In the genomic region with DNA sequence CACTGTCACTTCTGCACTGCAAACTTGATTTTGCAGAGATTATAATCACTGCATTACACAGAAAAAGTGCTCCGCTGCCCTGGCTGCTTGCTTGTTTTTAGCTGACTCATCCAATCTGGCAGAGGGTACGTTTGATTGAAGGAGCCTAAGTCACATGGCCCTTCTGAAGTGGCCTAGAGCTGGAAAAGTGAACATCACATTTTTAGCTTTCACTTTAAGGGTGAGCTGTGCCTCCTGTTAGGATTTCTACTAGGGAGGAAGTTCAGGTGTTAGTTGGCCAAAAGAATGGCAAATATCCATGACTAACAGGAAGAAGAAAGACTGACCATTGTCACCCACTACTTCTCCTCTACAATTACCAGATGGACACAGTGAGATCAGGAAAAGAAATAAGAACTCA, we compare ENCODE assay signal across 7 cellular contexts.
DNase-seq lines count a peak whose midpoint lies in the region; ATAC-seq, FAIRE-seq and TF ChIP-seq lines count a peak whose summit lies in the region.

No MANE protein-coding gene starts in this region.

- DNase-seq in SJCRH30 (peak; percentile 78 to 82), keratinocyte (ENCODE audit: low read depth, low spot score) (no peak), kidney (no peak)

- H3K9me1 ChIP-seq in keratinocyte (ENCODE audit: control insufficient read depth, extremely low read depth, insufficient read depth, low read length) = no peaks in the 10 kb centered on the region

- H3K4me1 ChIP-seq in SJCRH30 (peaks cover 14% of the 10 kb centered on the region), keratinocyte (ENCODE audit: control insufficient read depth, extremely low read depth, insufficient read depth, low read length) (peaks cover 4% of the 10 kb centered on the region), kidney (ENCODE audit: control insufficient read depth in 1 of 2, insufficient read depth in 1 of 2, low read depth in 1 of 2, low read length in 2 of 2) (peaks cover 0 to 6% of the 10 kb centered on the region in 2 donors)

- H3K9ac ChIP-seq in keratinocyte (ENCODE audit: control insufficient read depth, extremely low read depth, insufficient read depth, low read length) = no peak overlapping the region
- H3K9ac ChIP-seq in kidney (ENCODE audit: low read length in 2 of 2) = no peak overlapping the region

- ATAC-seq in GM19351 (IDR thresholded peaks at IDR 0.05; ENCODE audit: unreplicated experiment) (peak; percentile 77), HG03108 (IDR thresholded peaks at IDR 0.05; ENCODE audit: unreplicated experiment) (peak; percentile 60), HG03469 (IDR thresholded peaks at IDR 0.05; ENCODE audit: unreplicated experiment) (no peak), HG03025 (IDR thresholded peaks at IDR 0.05; ENCODE audit: low FRiP score, unreplicated experiment) (no peak)

- H3K36me3 ChIP-seq in SJCRH30 (no peaks in the 10 kb centered on the region), keratinocyte (ENCODE audit: control insufficient read depth in 2 of 2, extremely low read depth in 1 of 2, insufficient read depth in 2 of 2, low read length in 2 of 2) (no peaks in the 10 kb centered on the region), kidney (ENCODE audit: control insufficient read depth in 1 of 2, insufficient read depth in 2 of 2, low read length in 2 of 2) (no peaks in the 10 kb centered on the region)

- no peaks in the 10 kb centered on the region for H3K9me3 ChIP-seq in SJCRH30 (replicated peaks)
- no peaks in the 10 kb centered on the region for H3K9me3 ChIP-seq in keratinocyte (ENCODE audit: control insufficient read depth, low read depth, low read length)
- H3K9me3 ChIP-seq in kidney (ENCODE audit: control insufficient read depth in 1 of 2, low read length in 2 of 2) = no peaks in the 10 kb centered on the region

- H3K4me3 ChIP-seq in SJCRH30 (no peak overlapping the region), keratinocyte (ENCODE audit: control insufficient read depth in 2 of 3, extremely low read depth in 1 of 3, insufficient read depth in 2 of 3, low read depth in 1 of 3, low read length in 3 of 3) (no peak overlapping the region), kidney (ENCODE audit: low read length in 2 of 2) (peak overlapping the region in 1 of 2 donors; percentile 23)

- FAIRE-seq in keratinocyte (lab: Jason Lieb, UNC) (peak; percentile 39), kidney (lab: Jason Lieb, UNC) (no peak)

- H3K4me2 ChIP-seq in keratinocyte (ENCODE audit: control insufficient read depth, extremely low read depth, insufficient read depth, low read depth, low read length) = no peak overlapping the region

- H4K20me1 ChIP-seq in keratinocyte (ENCODE audit: control insufficient read depth, extremely low read depth, insufficient read depth, low read length) = no peaks in the 10 kb centered on the region

- peak overlapping the region; percentile 53 for H3K27ac ChIP-seq in SJCRH30
- no peak overlapping the region for H3K27ac ChIP-seq in keratinocyte (ENCODE audit: control insufficient read depth, insufficient read depth, low read length)
- H3K27ac ChIP-seq in kidney (ENCODE audit: low read depth in 2 of 2, low read length in 2 of 2) = no peak overlapping the region

- dilution Hi-C loops in keratinocyte (cut with MboI; ENCODE audit: extremely low pct_ligation_motif_present, low sequenced_read_pairs) = no loop called here

- TF ChIP-seq CTCF in keratinocyte (optimal IDR thresholded peaks at IDR 0.05 in 1 of 3, IDR thresholded peaks at IDR 0.05 in 1 of 3, conservative IDR thresholded peaks at IDR 0.05 in 1 of 3; ENCODE audit: extremely low read depth in 1 of 3, insufficient read depth in 2 of 3, low read length in 3 of 3) (no peak), kidney (IDR thresholded peaks at IDR 0.05; ENCODE audit: borderline replicate concordance, extremely low read depth, insufficient read depth) (no peak)

- peak overlapping the region; percentile 60 for H2AFZ ChIP-seq in keratinocyte (ENCODE audit: control insufficient read depth, low read length)

- H3K79me2 ChIP-seq in keratinocyte (ENCODE audit: control insufficient read depth, insufficient read depth, low read length) = no peaks in the 10 kb centered on the region

- intact Hi-C loops in kidney (cut with DNase I) = no loop called here

- no peaks in the 10 kb centered on the region for H3K27me3 ChIP-seq in SJCRH30
- no peaks in the 10 kb centered on the region for H3K27me3 ChIP-seq in keratinocyte (ENCODE audit: control insufficient read depth, extremely low read depth, insufficient read depth, low read length)

Comparison
In these comparisons a context has a peak if more than half of its experiments do, and no peak if none do; other contexts are left out.
1. ATAC-seq: peak in GM19351 (single experiment) and HG03108 (single experiment); none in HG03469 (single experiment) and HG03025 (single experiment).
2. DNase-seq: peak in SJCRH30 (2 of 2); none in keratinocyte (single experiment) and kidney (single experiment).